8 cellular contexts compared by ENCODE assay signal in genomic region chr12:2812290-2813213, GRCh38. TPM values are rescaled to one million over a fixed set of nuclear protein-coding genes. Genes with fewer than 3 reads are reported as not detected.
A peak's percentile ranks its signal among the peaks of the same experiment; 100 is the strongest.
DNase-seq lines count a peak whose midpoint lies in the region; ATAC-seq, FAIRE-seq and TF ChIP-seq lines count a peak whose summit lies in the region.

ITFG2 (plus strand) TSS chr12:2812668; CDS start chr12:2812761, 93 bp downstream.

- peak; percentile 94 for ATAC-seq in GM18502 (IDR thresholded peaks at IDR 0.05; ENCODE audit: poor library complexity, unreplicated experiment)
- peak; percentile 94 for ATAC-seq in HG02970 (IDR thresholded peaks at IDR 0.05; ENCODE audit: low FRiP score, unreplicated experiment)
- peak; percentile 95 to 98 (median 96) for ATAC-seq in psoas muscle

- H3K27me3 ChIP-seq in ascending aorta: no peaks in the 10 kb centered on the region
- no peaks in the 10 kb centered on the region for H3K27me3 ChIP-seq in right atrium auricular region
- H3K27me3 ChIP-seq in psoas muscle (ENCODE audit: insufficient read depth in 3 of 3, low read length in 2 of 3): no peaks in the 10 kb centered on the region

- H3K4me1 ChIP-seq in ascending aorta (peaks cover 0 to 14% of the 10 kb centered on the region in 2 donors), right atrium auricular region (peaks cover 0 to 23% of the 10 kb centered on the region in 2 donors), psoas muscle (peaks cover 15% of the 10 kb centered on the region)

- H3K27ac ChIP-seq in ascending aorta (peak within 1 kb of the TSS; percentile 88 to 90), right atrium auricular region (peak within 1 kb of the TSS; percentile 93 to 94), psoas muscle (peak within 1 kb of the TSS; percentile 94)

- H3K27ac Mint-ChIP-seq in T-helper 2 cell treated with Interferon-gamma antibody and Interleukin-4, amounts not matched to agents 5 μg/mL and 100 μg/mL, for 36 hours: peak within 1 kb of the TSS; percentile 99

- H3K4me3 Mint-ChIP-seq in T-helper 2 cell treated with Interferon-gamma antibody and Interleukin-4, amounts not matched to agents 5 μg/mL and 100 μg/mL, for 36 hours: peak within 1 kb of the TSS; percentile 100

- H3K4me3 ChIP-seq in ascending aorta: peak within 1 kb of the TSS; percentile 83 to 85
- peak within 1 kb of the TSS; percentile 76 to 79 for H3K4me3 ChIP-seq in right atrium auricular region
- peak within 1 kb of the TSS; percentile 81 for H3K4me3 ChIP-seq in psoas muscle

- no peaks in the 10 kb centered on the region for H3K9me3 ChIP-seq in ascending aorta
- no peaks in the 10 kb centered on the region for H3K9me3 ChIP-seq in right atrium auricular region
- H3K9me3 ChIP-seq in psoas muscle: no peaks in the 10 kb centered on the region

- H3K9me3 Mint-ChIP-seq in T-helper 2 cell treated with Interferon-gamma antibody and Interleukin-4, amounts not matched to agents 5 μg/mL and 100 μg/mL, for 36 hours: no peaks in the 10 kb centered on the region

- DNase-seq in NCI-H1930 (lab: John Stamatoyannopoulos, UW): peak; percentile 99
- peak; percentile 97 for DNase-seq in T-helper 2 cell treated with Interferon-gamma antibody and Interleukin-4, amounts not matched to agents 5 μg/mL and 100 μg/mL, for 36 hours (ENCODE audit: low spot score)
- peak; percentile 96 to 99 for DNase-seq in ascending aorta (ENCODE audit: low spot score in 2 of 2)
- DNase-seq in right atrium auricular region (ENCODE audit: low spot score): peak; percentile 98
- DNase-seq in psoas muscle: peak; percentile 98 to 99
- DNase-seq in urothelium cell line (ENCODE audit: low spot score): peak; percentile 99

- FAIRE-seq in urothelium cell line (lab: Jason Lieb, UNC): peak; percentile 97

- H3K27me3 Mint-ChIP-seq in T-helper 2 cell treated with Interferon-gamma antibody and Interleukin-4, amounts not matched to agents 5 μg/mL and 100 μg/mL, for 36 hours (ENCODE audit: low read depth): peaks cover 2% of the 10 kb centered on the region

- peaks cover 11% of the 10 kb centered on the region for H3K4me1 Mint-ChIP-seq in T-helper 2 cell treated with Interferon-gamma antibody and Interleukin-4, amounts not matched to agents 5 μg/mL and 100 μg/mL, for 36 hours (ENCODE audit: low read depth)

- WGBS in psoas muscle, 3 donors: 0 to 1% (median 0%) methylated on average over 48 of the region's 48 CpGs

- no peak for TF ChIP-seq CTCF in ascending aorta (IDR thresholded peaks at IDR 0.05)
- TF ChIP-seq CTCF in right atrium auricular region (IDR thresholded peaks at IDR 0.05): peak in 1 of 2 donors; percentile 9
- no peak for TF ChIP-seq CTCF in psoas muscle (IDR thresholded peaks at IDR 0.05)

- peaks cover 7% of the 10 kb centered on the region for H3K36me3 Mint-ChIP-seq in T-helper 2 cell treated with Interferon-gamma antibody and Interleukin-4, amounts not matched to agents 5 μg/mL and 100 μg/mL, for 36 hours (ENCODE audit: low read depth)

- intact Hi-C loops in ascending aorta (cut with DNase I): loop anchor here (2.0 kb wide), 2 partner anchors 18 to 78 kb away; partner anchors contain the start of genes FKBP4 and TULP3
- intact Hi-C loops in psoas muscle (cut with DNase I): no loop called here

- H3K36me3 ChIP-seq in ascending aorta (no peaks in the 10 kb centered on the region), right atrium auricular region (peaks cover 1% of the 10 kb centered on the region), psoas muscle (ENCODE audit: insufficient read depth in 1 of 2, low read depth in 1 of 2) (peaks cover 0 to 17% of the 10 kb centered on the region in 2 donors)

RNA-seq across cellular contexts. Expression of gene ITFG2, which starts in this region (rescaled TPM):
- total RNA-seq in ascending aorta (19.9 TPM), right atrium auricular region (10 to 100 TPM; 12.7 to 13.7 TPM), psoas muscle (10 to 100 TPM in 2 of 4 donors, 1 to 10 TPM in 2; 5.1 to 12.0 (median 9.3) TPM)
- polyA plus RNA-seq in psoas muscle: 10 to 100 TPM in 1 of 3 donors, 1 to 10 TPM in 2; 7.8 to 12.8 (median 8.8) TPM

Comparison
In these comparisons a context has a peak if more than half of its experiments do, and no peak if none do; other contexts are left out.
1. Peak in every context shown above with its lines: DNase-seq, ATAC-seq, H3K4me3 ChIP-seq and H3K27ac ChIP-seq.